ENCODE assay signal across 9 cellular contexts in the genomic region with DNA sequence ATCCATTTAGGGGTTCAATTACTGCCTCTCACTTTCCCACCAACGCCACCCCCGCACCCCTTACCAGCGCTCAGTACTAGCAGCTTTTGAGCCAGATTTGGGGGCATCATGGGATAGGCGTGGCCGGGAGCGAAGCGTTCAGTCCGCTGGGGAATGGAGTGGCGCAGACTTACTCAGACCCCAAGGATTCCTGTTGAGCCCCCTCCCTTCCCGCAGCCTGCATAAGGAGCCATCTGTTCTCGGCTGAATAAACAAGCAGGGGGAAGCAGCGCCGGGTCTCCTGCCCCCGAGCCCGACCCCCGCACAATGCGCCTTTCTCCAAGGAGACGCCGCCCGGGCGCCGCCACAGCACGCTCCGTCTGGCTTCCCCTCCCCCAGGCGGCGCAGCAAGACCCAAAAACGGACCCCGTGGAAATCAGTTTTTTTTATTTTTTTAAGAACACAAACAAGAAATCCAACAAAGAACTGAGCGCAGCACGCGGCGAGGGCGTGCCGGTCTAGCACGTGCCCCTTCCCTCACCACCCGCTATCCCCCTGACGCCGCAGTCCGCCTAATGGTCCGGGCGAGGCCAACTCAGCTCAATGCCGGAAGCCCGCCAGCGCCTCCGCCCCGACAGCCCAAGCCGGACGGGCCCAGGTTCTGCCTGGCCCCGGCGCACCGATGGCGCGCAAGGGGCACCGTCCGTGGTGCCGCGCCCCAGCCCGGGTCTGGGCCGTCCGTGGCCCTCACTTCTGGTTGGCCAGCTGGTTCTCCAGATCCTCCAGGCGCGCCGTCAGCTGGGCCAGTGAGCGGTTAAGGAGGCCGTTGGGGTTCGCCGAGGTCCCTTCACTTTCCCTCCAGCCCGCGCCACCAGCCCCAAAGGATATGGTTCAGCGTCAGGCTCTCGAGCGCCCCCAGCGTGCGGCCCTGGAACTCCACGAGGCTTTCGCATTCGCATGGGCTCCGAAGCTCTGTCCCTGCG. TPM values are rescaled to one million over a fixed set of nuclear protein-coding genes. Genes with fewer than 3 reads are reported as not detected.
A peak's percentile ranks its signal among the peaks of the same experiment; 100 is the strongest.
DNase-seq lines count a peak whose midpoint lies in the region; ATAC-seq and TF ChIP-seq lines count a peak whose summit lies in the region.
"Had no signal": no experiment of that assay in that cellular context is flagged by ENCODE, and none has a peak within 500 bp of the region (broad histone marks: within the 10 kb centered on the region; RNA-seq: fewer than 3 reads in every experiment).

No MANE protein-coding gene starts in this region.

- intact Hi-C loops in lower lobe of right lung (cut with DNase I) = no loop called here

- H3K9me3 Mint-ChIP-seq in activated CD4-positive, alpha-beta memory T cell treated with anti-CD3 and anti-CD28 coated beads, Interleukin-2, amount 10 ng/mL, durations not matched to agents 7 days and 5 days = no peaks in the 10 kb centered on the region

- DNase-seq in CMK (ENCODE audit: low read depth) (peak; percentile 46), NCI-H460 (ENCODE audit: extremely low read depth, low read depth) (peak; percentile 83), ecto neural progenitor cell (ENCODE audit: low spot score) (peak; percentile 92), lower lobe of right lung (peak; percentile 93)
- DNase-seq in activated CD4-positive, alpha-beta memory T cell treated with anti-CD3 and anti-CD28 coated beads, Interleukin-2, amount 10 ng/mL, durations not matched to agents 7 days and 5 days = peak; percentile 84
- peak; percentile 82 to 90 for DNase-seq in stimulated activated CD4-positive, alpha-beta T cell treated with anti-CD3 and anti-CD28 coated beads, Interleukin-4, amount 100 ng/mL, for 48 hours (ENCODE audit: low read depth in 2 of 2)

- CTCF ChIA-PET in activated CD4-positive, alpha-beta memory T cell treated with anti-CD3 and anti-CD28 coated beads, Interleukin-2, amount 10 ng/mL, durations not matched to agents 7 days and 5 days (lab: Charles Lee) = interaction anchor here (0.7 to 6.1 kb wide), 70 partner anchors 9 to 818 kb away, joined by 3 to 95 read pairs (median 4); a partner anchor contains a TSS

- peaks cover 13% of the 10 kb centered on the region for H3K27me3 ChIP-seq in lower lobe of right lung (ENCODE audit: low read depth)

- peaks cover 25% of the 10 kb centered on the region for H3K4me1 ChIP-seq in lower lobe of right lung

- peaks cover 39% of the 10 kb centered on the region for H3K27me3 Mint-ChIP-seq in activated CD4-positive, alpha-beta memory T cell treated with anti-CD3 and anti-CD28 coated beads, Interleukin-2, amount 10 ng/mL, durations not matched to agents 7 days and 5 days

- H3K27ac ChIP-seq in lower lobe of right lung = peak overlapping the region; percentile 78

- peak overlapping the region; percentile 64 for H3K4me3 Mint-ChIP-seq in activated CD4-positive, alpha-beta memory T cell treated with anti-CD3 and anti-CD28 coated beads, Interleukin-2, amount 10 ng/mL, durations not matched to agents 7 days and 5 days

- H3K4me1 Mint-ChIP-seq in activated CD4-positive, alpha-beta memory T cell treated with anti-CD3 and anti-CD28 coated beads, Interleukin-2, amount 10 ng/mL, durations not matched to agents 7 days and 5 days = peaks cover 10% of the 10 kb centered on the region

- peaks cover 2% of the 10 kb centered on the region for H3K36me3 Mint-ChIP-seq in activated CD4-positive, alpha-beta memory T cell treated with anti-CD3 and anti-CD28 coated beads, Interleukin-2, amount 10 ng/mL, durations not matched to agents 7 days and 5 days (ENCODE audit: low read depth)

- H3K27ac Mint-ChIP-seq in activated CD4-positive, alpha-beta memory T cell treated with anti-CD3 and anti-CD28 coated beads, Interleukin-2, amount 10 ng/mL, durations not matched to agents 7 days and 5 days = no peak overlapping the region

- peak; percentile 51 for ATAC-seq in HG02588 (IDR thresholded peaks at IDR 0.05; ENCODE audit: unreplicated experiment)
- peak; percentile 93 to 94 for ATAC-seq in lower lobe of right lung
- ATAC-seq in HG02938 (IDR thresholded peaks at IDR 0.05; ENCODE audit: unreplicated experiment) = no peak

- POLR2A ChIA-PET in activated CD4-positive, alpha-beta memory T cell treated with anti-CD3 and anti-CD28 coated beads, Interleukin-2, amount 10 ng/mL, durations not matched to agents 7 days and 5 days (lab: Charles Lee) = interaction anchor here (0.8 to 2.3 kb wide), 7 partner anchors 9 to 641 kb away, joined by 3 to 15 read pairs (median 3); a partner anchor contains a TSS

- peak overlapping the region; percentile 68 for H3K4me3 ChIP-seq in lower lobe of right lung

- no peaks in the 10 kb centered on the region for H3K36me3 ChIP-seq in lower lobe of right lung

- no peaks in the 10 kb centered on the region for H3K9me3 ChIP-seq in lower lobe of right lung

- peak; percentile 98 for TF ChIP-seq CTCF in lower lobe of right lung (IDR thresholded peaks at IDR 0.05)

RNA-seq across cellular contexts. Expression of a gene that starts 13.3 kb away (rescaled TPM):
- not detected in 2 replicates for total RNA-seq in NCI-H460 (2014; rRNA removed; shearing (Covaris generic))
- not detected in 2 replicates for polyA plus RNA-seq in NCI-H460 (2014; cell fraction: nucleus; rRNA removed)
- not detected for total RNA-seq in activated CD4-positive, alpha-beta memory T cell treated with anti-CD3 and anti-CD28 coated beads, Interleukin-2, amount 10 ng/mL, durations not matched to agents 7 days and 5 days
- total RNA-seq in lower lobe of right lung = not detected
- total RNA-seq: T-helper 1 cell treated with Interleukin-12 subunit alpha and Interleukin-12 subunit beta and Interleukin-4 antibody, amounts not matched to agents 30 ng/mL and 1 ng/mL, for 36 hours had no signal

RNA-seq across cellular contexts. Expression of a gene that starts 14.8 kb away (rescaled TPM):
- not detected in 2 replicates for total RNA-seq in NCI-H460 (2014; rRNA removed; shearing (Covaris generic))
- polyA plus RNA-seq in NCI-H460 (2014; cell fraction: nucleus; rRNA removed) = 0.17 TPM in 1 of 2 replicates, not detected in the other
- 1 to 10 TPM in 1 of 2 experiments, under 1 TPM in 1; 0.83 to 1.5 TPM for total RNA-seq in activated CD4-positive, alpha-beta memory T cell treated with anti-CD3 and anti-CD28 coated beads, Interleukin-2, amount 10 ng/mL, durations not matched to agents 7 days and 5 days
- total RNA-seq in lower lobe of right lung = not detected

RNA-seq across cellular contexts. Expression of a gene that starts 39.0 kb away (rescaled TPM):
- 38.4 and 43.0 TPM in 2 replicates for total RNA-seq in NCI-H460 (2014; rRNA removed; shearing (Covaris generic))
- 11.9 and 24.5 TPM in 2 replicates for polyA plus RNA-seq in NCI-H460 (2014; cell fraction: nucleus; rRNA removed)
- total RNA-seq in activated CD4-positive, alpha-beta memory T cell treated with anti-CD3 and anti-CD28 coated beads, Interleukin-2, amount 10 ng/mL, durations not matched to agents 7 days and 5 days = under 1 TPM; 0.40 to 0.45 TPM
- 1,714 TPM for total RNA-seq in lower lobe of right lung

RNA-seq across cellular contexts. Expression of a gene that starts 54.9 kb away (rescaled TPM):
- 12.7 and 14.7 TPM in 2 replicates for total RNA-seq in NCI-H460 (2014; rRNA removed; shearing (Covaris generic))
- 6.0 and 7.3 TPM in 2 replicates for polyA plus RNA-seq in NCI-H460 (2014; cell fraction: nucleus; rRNA removed)
- 10 to 100 TPM; 28.1 to 28.3 TPM for total RNA-seq in activated CD4-positive, alpha-beta memory T cell treated with anti-CD3 and anti-CD28 coated beads, Interleukin-2, amount 10 ng/mL, durations not matched to agents 7 days and 5 days
- total RNA-seq in lower lobe of right lung = 259 TPM

Comparison
In these comparisons a context has a peak if more than half of its experiments do, and no peak if none do; other contexts are left out.
1. RNA of a gene that starts 39.0 kb away (total RNA-seq): 1,714 TPM in lower lobe of right lung (single experiment); 38.4 to 43.0 TPM in NCI-H460 and 0.40 to 0.45 TPM in activated CD4-positive, alpha-beta memory T cell treated with anti-CD3 and anti-CD28 coated beads, Interleukin-2, amount 10 ng/mL, durations not matched to agents 7 days and 5 days; every median in the first group is over 10 times any median in the second.
2. Peak in every context shown above with its lines, with median percentiles within 50 percentile points of each other: DNase-seq.